Comparison of ENCODE assay signal across 8 cellular contexts in the genomic region with DNA sequence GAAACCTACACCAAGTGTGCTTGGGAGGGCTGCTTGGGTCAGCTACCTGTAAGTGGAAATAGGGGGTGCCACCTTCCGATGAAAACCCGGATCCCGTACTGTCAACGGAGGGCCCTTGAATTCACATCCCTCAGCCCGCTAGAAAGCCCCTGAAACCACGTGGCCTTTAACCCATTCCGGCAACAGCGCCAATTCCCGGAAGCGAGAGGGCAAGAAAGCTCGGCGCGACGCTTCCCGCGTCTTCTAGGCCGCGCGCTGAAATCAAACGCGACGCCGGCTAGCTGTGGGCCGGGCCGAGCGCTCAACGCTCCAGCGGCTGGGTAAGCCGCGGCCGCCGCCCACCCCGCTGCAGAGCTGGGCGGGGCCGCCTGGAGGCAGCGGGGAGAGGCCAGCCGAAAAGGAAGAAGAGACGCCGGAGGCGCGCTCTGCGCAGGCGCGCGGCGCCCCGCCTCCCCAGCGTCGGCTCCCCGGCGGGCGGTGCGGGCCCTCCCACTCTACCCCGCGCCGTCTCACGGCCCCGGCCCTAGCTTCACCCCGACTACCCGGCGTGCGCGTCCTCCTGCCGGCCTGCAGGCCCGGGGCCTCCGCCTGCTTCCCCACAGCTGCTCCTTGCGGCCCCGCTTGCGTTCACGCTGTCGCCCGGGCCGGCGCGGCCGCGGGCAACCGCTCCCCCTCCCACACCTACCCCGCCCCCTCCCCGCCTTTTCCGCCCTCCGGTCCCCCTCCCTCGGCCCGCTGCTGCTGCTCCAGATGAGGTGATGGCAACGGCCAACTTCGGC. TPM values are rescaled to one million over a fixed set of nuclear protein-coding genes. Genes with fewer than 3 reads are reported as not detected.
A peak's percentile ranks its signal among the peaks of the same experiment; 100 is the strongest.
DNase-seq lines count a peak whose midpoint lies in the region; ATAC-seq and TF ChIP-seq lines count a peak whose summit lies in the region.

A gene (plus strand): TSS at position 492 of the 779 bp plus-strand sequence. CDS start 267 bp downstream, at position 759.

- H3K36me3 Mint-ChIP-seq in activated naive CD4-positive, alpha-beta T cell treated with anti-CD3 and anti-CD28 coated beads, Interleukin-2, amount 50 U/mL, for 72 hours: peaks cover 40 to 47% of the 10 kb centered on the region in 2 donors

- TF ChIP-seq CTCF in GM12864 (IDR thresholded peaks at IDR 0.05; ENCODE audit: low read depth, low read length, missing control alignments) (peak; percentile 8), omental fat pad (IDR thresholded peaks at IDR 0.05) (no peak)

- H3K27ac Mint-ChIP-seq in activated naive CD4-positive, alpha-beta T cell treated with anti-CD3 and anti-CD28 coated beads, Interleukin-2, amount 50 U/mL, for 72 hours: peak within 1 kb of the TSS; percentile 97 to 99

- peak within 1 kb of the TSS; percentile 85 for H3K27ac ChIP-seq in temporal lobe (ENCODE audit: low read depth, low read length)

- ATAC-seq in HG02642 (IDR thresholded peaks at IDR 0.05; ENCODE audit: poor library complexity, unreplicated experiment) (peak; percentile 95), omental fat pad (ENCODE audit: low FRiP score) (peak; percentile 99)
- ATAC-seq in activated naive CD4-positive, alpha-beta T cell treated with anti-CD3 and anti-CD28 coated beads, Interleukin-2, amount 50 U/mL, for 72 hours: peak; percentile 91 to 92

- H3K4me3 ChIP-seq in GM12864 (ENCODE audit: low read depth, low read length): peak within 1 kb of the TSS; percentile 97

- H3K9me3 Mint-ChIP-seq in activated naive CD4-positive, alpha-beta T cell treated with anti-CD3 and anti-CD28 coated beads, Interleukin-2, amount 50 U/mL, for 72 hours: no peaks in the 10 kb centered on the region

- DNase-seq in GM12864 (ENCODE audit: low read depth) (peak; percentile 78), NCI-H1105 (lab: John Stamatoyannopoulos, UW) (peak; percentile 73), SKM-1 (lab: John Stamatoyannopoulos, UW; ENCODE audit: unreplicated experiment) (peak; percentile 89), glomerular visceral epithelial cell (ENCODE audit: extremely low spot score) (peak; percentile 98), omental fat pad (ENCODE audit: low spot score) (peak; percentile 45)
- peak; percentile 94 to 97 for DNase-seq in activated naive CD4-positive, alpha-beta T cell treated with anti-CD3 and anti-CD28 coated beads, Interleukin-2, amount 50 U/mL, for 72 hours (ENCODE audit: low spot score in 2 of 2)

RNA-seq across cellular contexts. Expression of the gene that starts here (rescaled TPM):
- 100 to 1,000 TPM; 142 to 155 TPM for total RNA-seq in activated naive CD4-positive, alpha-beta T cell treated with anti-CD3 and anti-CD28 coated beads, Interleukin-2, amount 50 U/mL, for 72 hours
- total RNA-seq in omental fat pad: 10 to 100 TPM; 19.3 to 37.6 (median 35.9) TPM
- 274 TPM for total RNA-seq in temporal lobe

Comparison
In these comparisons a context has a peak if more than half of its experiments do, and no peak if none do; other contexts are left out.
1. Peak in every context shown above with its lines: DNase-seq, ATAC-seq, H3K4me3 ChIP-seq and H3K27ac ChIP-seq.
2. DNase-seq: peak in every context shown above with its lines; median percentile 98 in glomerular visceral epithelial cell; 96 in activated naive CD4-positive, alpha-beta T cell treated with anti-CD3 and anti-CD28 coated beads, Interleukin-2, amount 50 U/mL, for 72 hours; 89 in SKM-1; 78 in GM12864; 73 in NCI-H1105; 45 in omental fat pad.